ENCODE assay signal across 29 cellular contexts in genomic region chr14:80901260-80901659, GRCh38. TPM values are rescaled to one million over a fixed set of nuclear protein-coding genes. Genes with fewer than 3 reads are reported as not detected.
"Had no signal": no experiment of that assay in that cellular context is flagged by ENCODE, and none has a peak within 500 bp of the region (broad histone marks: within the 10 kb centered on the region; RNA-seq: fewer than 3 reads in every experiment).

No MANE protein-coding gene starts in this region.

- H3K9me3 ChIP-seq: ascending aorta, body of pancreas, Peyer's patch had no signal

- H3K27me3 Mint-ChIP-seq: activated naive CD4-positive, alpha-beta T cell treated with anti-CD3 and anti-CD28 coated beads, Interleukin-2, amount 50 U/mL, for 24 hours had no signal

- H3K9me3 Mint-ChIP-seq: activated naive CD4-positive, alpha-beta T cell treated with anti-CD3 and anti-CD28 coated beads, Interleukin-2, amount 50 U/mL, for 24 hours; T-helper 1 cell treated with Interleukin-12 subunit alpha and Interleukin-12 subunit beta and Interleukin-4 antibody, amounts not matched to agents 30 μg/mL and 1 μg/mL, for 36 hours; WTC11 had no signal

- FAIRE-seq: bronchial epithelial cell had no signal

- H3K27ac ChIP-seq: ascending aorta, body of pancreas, KMS-11, Peyer's patch had no signal

- H3K4me1 ChIP-seq: ascending aorta, body of pancreas, Peyer's patch had no signal

- H3K4me1 Mint-ChIP-seq: activated naive CD4-positive, alpha-beta T cell treated with anti-CD3 and anti-CD28 coated beads, Interleukin-2, amount 50 U/mL, for 24 hours had no signal

- H3K36me3 Mint-ChIP-seq: WTC11 had no signal

- H3K27me3 ChIP-seq: ascending aorta, body of pancreas, Peyer's patch had no signal

- ATAC-seq: activated CD8-positive, alpha-beta T cell treated with anti-CD3 and anti-CD28 coated beads, Interleukin-2, amount 10 ng/mL, durations not matched to agents 7 days and 5 days; body of pancreas; WTC11 had no signal

- H3K27ac Mint-ChIP-seq: activated CD8-positive, alpha-beta T cell treated with anti-CD3 and anti-CD28 coated beads, Interleukin-2, amount 10 ng/mL, durations not matched to agents 7 days and 5 days; activated naive CD4-positive, alpha-beta T cell treated with anti-CD3 and anti-CD28 coated beads, Interleukin-2, amount 50 U/mL, for 24 hours; T-helper 1 cell treated with Interleukin-12 subunit alpha and Interleukin-12 subunit beta and Interleukin-4 antibody, amounts not matched to agents 30 μg/mL and 1 μg/mL, for 36 hours had no signal

- H3K36me3 ChIP-seq: ascending aorta, Peyer's patch had no signal

- H3K9ac ChIP-seq: KMS-11 had no signal

- H3K4me3 Mint-ChIP-seq: activated CD8-positive, alpha-beta T cell treated with anti-CD3 and anti-CD28 coated beads, Interleukin-2, amount 10 ng/mL, durations not matched to agents 7 days and 5 days; activated naive CD4-positive, alpha-beta T cell treated with anti-CD3 and anti-CD28 coated beads, Interleukin-2, amount 50 U/mL, for 24 hours; T-helper 1 cell treated with Interleukin-12 subunit alpha and Interleukin-12 subunit beta and Interleukin-4 antibody, amounts not matched to agents 30 μg/mL and 1 μg/mL, for 36 hours; WTC11 had no signal

- DNase-seq: activated CD4-positive, alpha-beta T cell treated with anti-CD3 and anti-CD28 coated beads for 48 hours; activated CD4-positive, alpha-beta T cell treated with anti-CD3 and anti-CD28 coated beads, Interleukin-2, amount 50 U/mL, for 4 hours; activated CD4-positive, CD25-positive, alpha-beta regulatory T cell treated with anti-CD3 and anti-CD28 coated beads, Interleukin-2, amount 50 U/mL, for 72 hours; activated CD8-positive, alpha-beta memory T cell treated with anti-CD3 and anti-CD28 coated beads, Interleukin-2, amount 50 U/mL, for 48 hours; activated CD8-positive, alpha-beta T cell treated with anti-CD3 and anti-CD28 coated beads, Interleukin-2, amount 10 ng/mL, durations not matched to agents 7 days and 5 days; activated effector memory CD4-positive, alpha-beta T cell treated with Interleukin-2 at 50 U/mL for 16 hours; activated naive CD4-positive, alpha-beta T cell; activated T-cell treated with anti-CD3 and anti-CD28 coated beads, Interleukin-2, amount 50 U/mL, for 1 hour; amniotic stem cell; body of pancreas; central memory CD4-positive, alpha-beta T cell; NCI-H1105 treated with DMSO at 0.1 percent for 48 hours; NCI-H1436 treated with DMSO at 0.1 percent for 48 hours; NCI-H187; NCI-H2081; NCI-H510A treated with DMSO at 0.1 percent for 48 hours; NCI-H69; NK-92 treated with Interleukin-12 subunit alpha and Interleukin-12 subunit beta, amount 100 ng/mL, for 24 hours; OCI-M1; Peyer's patch; SHP77 treated with DMSO at 0.1 percent for 48 hours; T-helper 9 cell had no signal

- H3K4me2 ChIP-seq: KMS-11 had no signal

- H3K4me3 ChIP-seq: ascending aorta, body of pancreas, Peyer's patch had no signal

RNA-seq across cellular contexts. Expression of gene TSHR, which starts 54.2 kb away (rescaled TPM):
- total RNA-seq: activated CD8-positive, alpha-beta T cell treated with anti-CD3 and anti-CD28 coated beads, Interleukin-2, amount 10 ng/mL, durations not matched to agents 7 days and 5 days; ascending aorta; body of pancreas; bronchial epithelial cell; Peyer's patch; SK-MEL-5; WTC11 had no signal
